ENCODE assay signal across 9 cellular contexts in genomic region chr6:163745566-163746400, GRCh38.
DNase-seq lines count a peak whose midpoint lies in the region; ATAC-seq and TF ChIP-seq lines count a peak whose summit lies in the region.
"Had no signal": no experiment of that assay in that cellular context is flagged by ENCODE, and none has a peak within 500 bp of the region (broad histone marks: within the 10 kb centered on the region; RNA-seq: fewer than 3 reads in every experiment).

No MANE protein-coding gene starts in this region.

- H3K36me3 ChIP-seq in upper lobe of right lung: no peaks in the 10 kb centered on the region

- H3K4me1 ChIP-seq in upper lobe of right lung: no peaks in the 10 kb centered on the region

- H3K27ac ChIP-seq in upper lobe of right lung: no peak overlapping the region

- TF ChIP-seq CTCF in cardiac fibroblast (IDR thresholded peaks at IDR 0.05; ENCODE audit: low read depth, low read length): no peak
- TF ChIP-seq CTCF in upper lobe of right lung (IDR thresholded peaks at IDR 0.05): no peak

- DNase-seq in HuH-7.5 (ENCODE audit: low spot score) (peak; percentile 59), cardiac fibroblast (ENCODE audit: low read depth in 2 of 2) (peak; percentile 68 to 70), iris pigment epithelial cell (ENCODE audit: low read depth) (peak; percentile 97), upper lobe of right lung (no peak), GF-D8 (lab: John Stamatoyannopoulos, UW) (no peak), middle frontal gyrus (ENCODE audit: extremely low spot score, low spot score) (no peak)
- DNase-seq: NCI-H446 treated with DMSO at 0.1 percent for 48 hours had no signal

- intact Hi-C loops in upper lobe of right lung (cut with DNase I): no loop called here

- ATAC-seq in upper lobe of right lung: peak; percentile 67
- ATAC-seq in HG03095 (IDR thresholded peaks at IDR 0.05; ENCODE audit: unreplicated experiment): no peak
- no peak for ATAC-seq in HG03196 (IDR thresholded peaks at IDR 0.05; ENCODE audit: unreplicated experiment)

- no peaks in the 10 kb centered on the region for H3K27me3 ChIP-seq in upper lobe of right lung

- no peak overlapping the region for H3K4me3 ChIP-seq in cardiac fibroblast (replicated peaks in 1 of 2; ENCODE audit: low read depth in 2 of 2, low read length in 2 of 2)
- H3K4me3 ChIP-seq in upper lobe of right lung: no peak overlapping the region

- no peaks in the 10 kb centered on the region for H3K9me3 ChIP-seq in upper lobe of right lung

Comparison
In these comparisons a context has a peak if more than half of its experiments do, and no peak if none do; other contexts are left out.
1. DNase-seq: peak in HuH-7.5 (single experiment), cardiac fibroblast (2 of 2) and iris pigment epithelial cell (single experiment); none in upper lobe of right lung (single experiment), GF-D8 (single experiment) and middle frontal gyrus (single experiment).